Comparison of ENCODE assay signal across 8 cellular contexts in the genomic region with DNA sequence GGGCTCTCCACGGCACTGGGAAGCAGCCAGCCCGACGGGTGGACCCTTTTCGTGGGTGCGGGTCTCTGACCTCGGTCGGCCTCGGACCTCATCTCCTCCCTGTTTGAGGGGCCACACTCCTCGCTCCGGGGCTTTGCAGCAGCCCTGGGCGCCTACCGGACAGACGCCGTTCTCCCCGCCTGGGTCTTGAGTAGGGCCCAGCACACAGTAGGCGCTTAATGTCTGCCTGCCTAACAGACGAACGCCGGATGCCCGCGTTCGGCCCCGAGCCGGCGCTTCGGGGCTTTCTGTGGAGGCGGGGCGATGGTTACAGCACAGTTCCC. TPM values are rescaled to one million over a fixed set of nuclear protein-coding genes. Genes with fewer than 3 reads are reported as not detected.
A peak's percentile ranks its signal among the peaks of the same experiment; 100 is the strongest.
DNase-seq lines count a peak whose midpoint lies in the region; ATAC-seq and TF ChIP-seq lines count a peak whose summit lies in the region.

No MANE protein-coding gene starts in this region.

- no peaks in the 10 kb centered on the region for H3K27me3 Mint-ChIP-seq in activated T-cell treated with anti-CD3 and anti-CD28 coated beads, Interleukin-2, amount 50 U/mL, for 4 hours (ENCODE audit: low read depth)

- H4K20me1 ChIP-seq in HCT116 (ENCODE audit: insufficient read depth) = no peaks in the 10 kb centered on the region

- no peaks in the 10 kb centered on the region for H3K9me3 Mint-ChIP-seq in activated T-cell treated with anti-CD3 and anti-CD28 coated beads, Interleukin-2, amount 50 U/mL, for 4 hours

- H3K27ac ChIP-seq in AG04450 (ENCODE audit: low read depth, low read length) (peak overlapping the region; percentile 73), HCT116 (ENCODE audit: low read depth, low read length) (peak overlapping the region; percentile 82)

- POLR2A ChIA-PET in AG04450 (lab: Yijun Ruan, JAX) = interaction anchor here (0.6 to 1.6 kb wide), 18 partner anchors 8 to 347 kb away, joined by 3 to 10 read pairs (median 5); partner anchors contain the start of genes MED22 and RPL7A
- POLR2A ChIA-PET in HCT116 (lab: Charles Lee) = interaction anchor here (0.6 to 1.7 kb wide), 10 partner anchors 8 to 114 kb away, joined by 3 to 19 read pairs (median 3); partner anchors contain the start of gene TSC1

- BruUV-seq in HCT116 (replicated peaks; lab: Mats Ljungman, UMichigan) = TSS peak; percentile 95

- ATAC-seq in HCT116 = peak; percentile 19
- peak; percentile 9 to 23 for ATAC-seq in activated T-cell treated with anti-CD3 and anti-CD28 coated beads, Interleukin-2, amount 50 U/mL, for 4 hours

- peak overlapping the region; percentile 98 for H3K4me3 Mint-ChIP-seq in activated T-cell treated with anti-CD3 and anti-CD28 coated beads, Interleukin-2, amount 50 U/mL, for 4 hours

- CTCF ChIA-PET in AG04450 (lab: Charles Lee) = interaction anchor here (0.6 to 4.7 kb wide), 6 partner anchors 8 to 117 kb away, joined by 3 to 57 read pairs (median 12); no protein-coding TSS in a partner anchor
- CTCF ChIA-PET in HCT116 (lab: Charles Lee) = interaction anchor here (0.8 to 1.8 kb wide), 5 partner anchors 8 to 209 kb away, joined by 3 to 47 read pairs (median 6); no protein-coding TSS in a partner anchor

- H3K27me3 ChIP-seq in AG04450 (ENCODE audit: control insufficient read depth, insufficient read depth, low read length) (no peaks in the 10 kb centered on the region), HCT116 (ENCODE audit: insufficient read depth, low read length) (no peaks in the 10 kb centered on the region), iPS-15b (ENCODE audit: control insufficient read depth, insufficient read depth, low read length) (no peaks in the 10 kb centered on the region)

- H3K79me2 ChIP-seq in HCT116 (ENCODE audit: insufficient read depth, low read length) = peaks cover 46% of the 10 kb centered on the region

- peaks cover 4 to 12% of the 10 kb centered on the region in 2 experiments; a peak in 1 of 4 replicates for H3K36me3 ChIP-seq in HCT116 (ENCODE audit: control insufficient read depth in 1 of 2, insufficient read depth in 2 of 2, low read length in 2 of 2)
- no peaks in the 10 kb centered on the region for H3K36me3 ChIP-seq in iPS-15b (ENCODE audit: control insufficient read depth, insufficient read depth, low read length)

- H2AFZ ChIP-seq in HCT116 (ENCODE audit: low read depth, low read length, poor library complexity, severe bottlenecking) = no peak overlapping the region

- H3K4me3 ChIP-seq in AG04450 (ENCODE audit: low read depth, low read length) = peak overlapping the region; percentile 96
- H3K4me3 ChIP-seq in HCT116 (replicated peaks in 1 of 2; ENCODE audit: low read depth in 1 of 2, low read length in 2 of 2) = peak overlapping the region; percentile 78 to 98
- H3K4me3 ChIP-seq in iPS-15b (ENCODE audit: low read depth, low read length) = peak overlapping the region; percentile 97

- TF ChIP-seq POLR2A in HCT116 (IDR thresholded peaks at IDR 0.05; ENCODE audit: borderline replicate concordance, extremely low read depth, insufficient read depth, insufficient read length) = no peak

- H3K9me3 ChIP-seq in AG04450 (ENCODE audit: control insufficient read depth, insufficient read depth, low read length) (no peaks in the 10 kb centered on the region; the same call in 1 of the 2 replicates), HCT116 (ENCODE audit: control insufficient read depth in 1 of 2, insufficient read depth in 1 of 2, low read depth in 1 of 2, low read length in 2 of 2) (no peaks in the 10 kb centered on the region), iPS-15b (ENCODE audit: control insufficient read depth, insufficient read depth, low read length) (no peaks in the 10 kb centered on the region)

- H3K9ac ChIP-seq in HCT116 (ENCODE audit: low read length) (peak overlapping the region; percentile 79), iPS-15b (ENCODE audit: low read depth, low read length) (peak overlapping the region; percentile 73)

- H3K9me2 ChIP-seq in HCT116 (ENCODE audit: insufficient read depth) = no peaks in the 10 kb centered on the region

- DNase-seq in AG04450 (ENCODE audit: low read depth, low spot score) (no peak), HCT116 (ENCODE audit: low read depth, low spot score) (no peak), stromal cell of bone marrow (ENCODE audit: low read depth) (peak; percentile 3), GM19238 (ENCODE audit: insufficient read length, low spot score) (no peak)
- no peak for DNase-seq in activated T-cell treated with anti-CD3 and anti-CD28 coated beads, Interleukin-2, amount 50 U/mL, for 4 hours
- DNase-seq in activated CD4-positive, alpha-beta T cell treated with anti-CD3 and anti-CD28 coated beads, Interleukin-2, amount 50 U/mL, for 48 hours = no peak
- no peak for DNase-seq in stimulated activated CD8-positive, alpha-beta memory T cell treated with anti-CD3 and anti-CD28 coated beads, Interleukin-4, amount 100 ng/mL, for 48 hours

- no peak for TF ChIP-seq RAD21 in HCT116 (IDR thresholded peaks at IDR 0.05; ENCODE audit: low read depth)

- TF ChIP-seq CTCF in AG04450 (IDR thresholded peaks at IDR 0.05; ENCODE audit: low read depth, low read length) = no peak
- no peak for TF ChIP-seq CTCF in HCT116 (IDR thresholded peaks at IDR 0.05 in 2 of 3, conservative IDR thresholded peaks at IDR 0.05 in 1 of 3; ENCODE audit: borderline replicate concordance in 1 of 3, insufficient read depth in 1 of 3, low read depth in 2 of 3, low read length in 2 of 3)

- RAD21 ChIA-PET in HCT116 (lab: Charles Lee; ENCODE audit: low non-redundant PET in 1 of 2, low total read pairs in 2 of 2, uncharacterized antibody in 2 of 2, unreplicated experiment in 2 of 2) = no interaction called here

- H3K4me1 ChIP-seq in HCT116 (ENCODE audit: control insufficient read depth in 1 of 2, insufficient read depth in 2 of 2, low read length in 2 of 2) = peaks cover 3 to 17% of the 10 kb centered on the region in 2 experiments; a peak in 3 of 4 replicates
- H3K4me1 ChIP-seq in iPS-15b (ENCODE audit: control insufficient read depth, insufficient read depth, low read length) = no peaks in the 10 kb centered on the region

- peak overlapping the region; percentile 84 for H3K4me2 ChIP-seq in HCT116 (ENCODE audit: low read length)

- peaks cover 1% of the 10 kb centered on the region for H3K36me3 Mint-ChIP-seq in activated T-cell treated with anti-CD3 and anti-CD28 coated beads, Interleukin-2, amount 50 U/mL, for 4 hours (ENCODE audit: insufficient read depth)

- H3K4me1 Mint-ChIP-seq in activated T-cell treated with anti-CD3 and anti-CD28 coated beads, Interleukin-2, amount 50 U/mL, for 4 hours (ENCODE audit: low read depth) = peaks cover 35% of the 10 kb centered on the region

- intact Hi-C loops in HCT116 (cut with micrococcal nuclease) = no loop called here

TF ChIP-seq in HCT116, 20 proteins besides CTCF, POLR2A, EP300 and RAD21:
- TF ChIP-seq ZFX (IDR thresholded peaks at IDR 0.05) (no peak), SIN3A (IDR thresholded peaks at IDR 0.05; ENCODE audit: low read depth) (peak; percentile 31; the same call in 1 of the 2 replicates)

RNA-seq across cellular contexts. Expression of gene GTF3C5, which starts 0.8 kb away (rescaled TPM):
- polyA plus RNA-seq in AG04450 (2011; rRNA removed) = 36.4 and 39.2 TPM in 2 replicates
- 45.2 and 56.8 TPM in 2 replicates for polyA minus RNA-seq in AG04450 (2011; rRNA and poly(A)+ RNA removed)
- 95.1 TPM for total RNA-seq in HCT116 (2021; ENCODE audit: unreplicated experiment)
- 96.4 and 101 TPM in 2 replicates for polyA plus RNA-seq in HCT116 (2012)
- 10 to 100 TPM; 80.4 to 86.8 (median 83.6) TPM for total RNA-seq in activated T-cell treated with anti-CD3 and anti-CD28 coated beads, Interleukin-2, amount 50 U/mL, for 4 hours

RNA-seq across cellular contexts. Expression of gene CEL, which starts 31.8 kb away (rescaled TPM):
- polyA plus RNA-seq in AG04450 (2011; rRNA removed) = 0.24 and 0.41 TPM in 2 replicates
- 0.22 and 0.32 TPM in 2 replicates for polyA minus RNA-seq in AG04450 (2011; rRNA and poly(A)+ RNA removed)
- 6.9 TPM for total RNA-seq in HCT116 (2021; ENCODE audit: unreplicated experiment)
- 0.79 and 1.4 TPM in 2 replicates for polyA plus RNA-seq in HCT116 (2012)
- 1 to 10 TPM; 3.1 to 4.7 (median 3.9) TPM for total RNA-seq in activated T-cell treated with anti-CD3 and anti-CD28 coated beads, Interleukin-2, amount 50 U/mL, for 4 hours

RNA-seq across cellular contexts. Expression of gene GFI1B, which starts 51.5 kb away (rescaled TPM):
- 0.10 and 0.16 TPM in 2 replicates for polyA plus RNA-seq in AG04450 (2011; rRNA removed)
- not detected in 2 replicates for polyA minus RNA-seq in AG04450 (2011; rRNA and poly(A)+ RNA removed)
- total RNA-seq in HCT116 (2021; ENCODE audit: unreplicated experiment) = 0.20 TPM
- polyA plus RNA-seq in HCT116 (2012) = not detected in 2 replicates
- total RNA-seq in activated T-cell treated with anti-CD3 and anti-CD28 coated beads, Interleukin-2, amount 50 U/mL, for 4 hours = under 1 TPM; 0.16 to 0.87 (median 0.56) TPM
